12 cellular contexts compared by ENCODE assay signal in the genomic region with DNA sequence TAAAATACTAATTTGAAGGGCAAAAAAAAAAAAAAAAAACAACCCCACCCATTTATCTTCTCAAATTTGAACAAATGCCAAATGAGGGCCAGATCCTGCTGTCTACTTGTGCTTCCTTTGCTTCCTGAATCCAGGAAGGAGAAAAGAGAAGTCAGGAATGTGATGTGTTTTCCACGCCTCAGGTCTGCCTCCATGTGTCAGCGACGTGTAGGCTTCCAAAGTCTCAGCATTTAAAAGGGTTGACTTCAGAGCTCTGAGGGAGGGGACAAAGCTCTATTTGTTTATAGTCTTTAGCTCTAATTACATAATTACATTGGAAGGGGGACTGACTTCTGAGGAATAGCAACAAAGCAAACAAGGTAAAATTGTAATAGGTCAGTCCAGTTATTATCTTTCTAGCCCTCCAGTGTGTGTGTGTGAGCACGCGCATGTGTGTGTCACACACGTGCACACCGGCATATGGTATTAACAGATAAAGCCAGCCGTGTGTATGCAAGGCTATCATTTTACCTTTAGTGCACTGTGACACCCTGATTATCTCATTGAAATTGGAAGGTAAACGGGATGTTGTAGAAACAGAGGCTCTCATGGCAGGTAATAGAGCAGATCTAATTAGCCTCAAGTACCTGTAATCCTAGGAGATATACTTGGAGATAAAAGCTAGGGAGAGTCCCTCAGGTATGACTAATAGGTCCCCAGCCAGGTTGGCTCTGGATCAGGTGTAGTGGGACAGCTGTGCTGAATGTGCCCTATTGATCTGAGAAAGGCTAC.
DNase-seq lines count a peak whose midpoint lies in the region; ATAC-seq and TF ChIP-seq lines count a peak whose summit lies in the region.
"Had no signal": no experiment of that assay in that cellular context is flagged by ENCODE, and none has a peak within 500 bp of the region (broad histone marks: within the 10 kb centered on the region; RNA-seq: fewer than 3 reads in every experiment).

No MANE protein-coding gene starts in this region.

- H3K4me3 Mint-ChIP-seq in activated naive CD4-positive, alpha-beta T cell treated with anti-CD3 and anti-CD28 coated beads, Interleukin-2, amount 10 ng/mL, durations not matched to agents 7 days and 5 days = no peak overlapping the region
- H3K4me3 Mint-ChIP-seq: activated T-cell treated with anti-CD3 and anti-CD28 coated beads, Interleukin-2, amount 50 U/mL, for 4 hours had no signal

- no peaks in the 10 kb centered on the region for H3K4me1 Mint-ChIP-seq in activated naive CD4-positive, alpha-beta T cell treated with anti-CD3 and anti-CD28 coated beads, Interleukin-2, amount 10 ng/mL, durations not matched to agents 7 days and 5 days

- WGBS in esophagus squamous epithelium, 2 donors = 69 to 81% methylated on average over 9 of the region's 9 CpGs

- no peak for TF ChIP-seq CTCF in esophagus squamous epithelium (IDR thresholded peaks at IDR 0.05)

- no peaks in the 10 kb centered on the region for H3K27me3 ChIP-seq in esophagus squamous epithelium
- H3K27me3 ChIP-seq: BLaER1 treated with 17β-estradiol and CSF1 and Interleukin-3, amounts not matched to agents 10 nM and 100 nM; neutrophil; thyroid gland had no signal

- no peak overlapping the region for H3K27ac Mint-ChIP-seq in activated naive CD4-positive, alpha-beta T cell treated with anti-CD3 and anti-CD28 coated beads, Interleukin-2, amount 10 ng/mL, durations not matched to agents 7 days and 5 days

- no peaks in the 10 kb centered on the region for H3K36me3 Mint-ChIP-seq in activated naive CD4-positive, alpha-beta T cell treated with anti-CD3 and anti-CD28 coated beads, Interleukin-2, amount 10 ng/mL, durations not matched to agents 7 days and 5 days

- H3K4me3 ChIP-seq in esophagus squamous epithelium = no peak overlapping the region
- H3K4me3 ChIP-seq: BLaER1 treated with 17β-estradiol and CSF1 and Interleukin-3, amounts not matched to agents 10 nM and 100 nM; thyroid gland had no signal

- no peaks in the 10 kb centered on the region for H3K27me3 Mint-ChIP-seq in activated naive CD4-positive, alpha-beta T cell treated with anti-CD3 and anti-CD28 coated beads, Interleukin-2, amount 10 ng/mL, durations not matched to agents 7 days and 5 days

- no peak for TF ChIP-seq POLR2A in esophagus squamous epithelium (IDR thresholded peaks at IDR 0.05)

- intact Hi-C loops in esophagus squamous epithelium (cut with DNase I) = no loop called here

- no peaks in the 10 kb centered on the region for H3K9me3 Mint-ChIP-seq in activated naive CD4-positive, alpha-beta T cell treated with anti-CD3 and anti-CD28 coated beads, Interleukin-2, amount 10 ng/mL, durations not matched to agents 7 days and 5 days
- H3K9me3 Mint-ChIP-seq: activated T-cell treated with anti-CD3 and anti-CD28 coated beads, Interleukin-2, amount 50 U/mL, for 4 hours had no signal

- H3K4me1 ChIP-seq in esophagus squamous epithelium = no peaks in the 10 kb centered on the region
- H3K4me1 ChIP-seq: BLaER1 treated with 17β-estradiol and CSF1 and Interleukin-3, amounts not matched to agents 10 nM and 100 nM had no signal

- no peaks in the 10 kb centered on the region for H3K36me3 ChIP-seq in esophagus squamous epithelium
- H3K36me3 ChIP-seq: BLaER1 treated with 17β-estradiol and CSF1 and Interleukin-3, amounts not matched to agents 10 nM and 100 nM; neutrophil; thyroid gland had no signal

- H3K9me3 ChIP-seq in esophagus squamous epithelium = no peaks in the 10 kb centered on the region
- H3K9me3 ChIP-seq: neutrophil, thyroid gland had no signal

- CTCF ChIA-PET in activated naive CD4-positive, alpha-beta T cell treated with anti-CD3 and anti-CD28 coated beads, Interleukin-2, amount 10 ng/mL, durations not matched to agents 7 days and 5 days (lab: Charles Lee) = no interaction called here

- ATAC-seq in esophagus mucosa = no peak
- ATAC-seq: activated T-cell treated with anti-CD3 and anti-CD28 coated beads, Interleukin-2, amount 50 U/mL, for 4 hours had no signal

- no peak overlapping the region for H3K27ac ChIP-seq in esophagus squamous epithelium
- H3K27ac ChIP-seq: BLaER1 treated with 17β-estradiol and CSF1 and Interleukin-3, amounts not matched to agents 10 nM and 100 nM; neutrophil; thyroid gland had no signal

- DNase-seq in DMS153 (lab: John Stamatoyannopoulos, UW) (peak; percentile 100), NCI-H187 (lab: John Stamatoyannopoulos, UW) (peak; percentile 76 to 81), SHP77 (lab: John Stamatoyannopoulos, UW) (peak; percentile 33 to 39), islet precursor cell (peak; percentile 75), esophagus squamous epithelium (lab: John Stamatoyannopoulos, UW) (no peak), ureter (ENCODE audit: low spot score) (no peak)
- DNase-seq in activated naive CD4-positive, alpha-beta T cell treated with anti-CD3 and anti-CD28 coated beads, Interleukin-2, amount 10 ng/mL, durations not matched to agents 7 days and 5 days = no peak
- DNase-seq: activated T-cell treated with anti-CD3 and anti-CD28 coated beads, Interleukin-2, amount 50 U/mL, for 4 hours had no signal

Comparison
In these comparisons a context has a peak if more than half of its experiments do, and no peak if none do; other contexts are left out.
1. DNase-seq: peak in DMS153 (single experiment), NCI-H187 (2 of 2), SHP77 (2 of 2) and islet precursor cell (single experiment); none in esophagus squamous epithelium (single experiment), ureter (single experiment) and activated naive CD4-positive, alpha-beta T cell treated with anti-CD3 and anti-CD28 coated beads, Interleukin-2, amount 10 ng/mL, durations not matched to agents 7 days and 5 days (single experiment).